Comparison of ENCODE assay signal across 28 cellular contexts in the genomic region with DNA sequence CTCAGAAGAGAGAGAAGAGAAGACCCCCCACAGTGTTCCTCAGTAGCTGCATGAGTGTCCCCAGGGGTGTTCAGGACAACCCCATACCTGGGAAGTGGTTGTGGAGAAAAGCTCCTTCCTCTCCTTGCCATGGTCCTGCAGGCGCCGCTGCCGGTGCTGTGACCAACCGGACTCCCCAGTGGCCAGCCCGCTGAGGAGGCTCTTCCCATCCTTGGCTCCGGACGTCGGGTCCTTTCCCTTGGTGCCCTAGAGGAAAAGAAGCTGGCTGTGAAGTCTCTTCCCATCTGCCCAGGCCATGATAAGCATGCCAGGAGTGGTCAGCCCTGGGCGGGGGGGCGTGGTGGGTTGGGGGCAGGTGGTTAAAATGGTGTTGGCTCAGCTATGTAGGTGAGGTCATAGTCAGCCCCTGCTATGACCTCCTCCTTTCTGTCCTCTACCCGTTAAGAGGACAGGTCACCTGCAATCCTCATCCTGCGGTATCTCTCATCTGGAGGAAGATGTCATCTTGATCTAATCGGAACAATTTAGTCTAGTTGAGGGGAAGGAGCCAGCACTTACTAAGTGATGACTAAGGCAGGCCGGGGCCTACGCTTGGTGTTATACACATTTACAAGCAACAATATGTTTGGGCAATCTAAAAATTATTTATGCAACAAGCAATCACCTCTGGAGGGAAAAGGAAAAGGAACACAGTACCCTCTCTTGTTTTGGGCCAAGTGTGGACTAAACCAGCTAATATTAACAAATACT. TPM values are rescaled to one million over a fixed set of nuclear protein-coding genes. Genes with fewer than 3 reads are reported as not detected.
A peak's percentile ranks its signal among the peaks of the same experiment; 100 is the strongest.
DNase-seq lines count a peak whose midpoint lies in the region; ATAC-seq, FAIRE-seq and TF ChIP-seq lines count a peak whose summit lies in the region.
"Had no signal": no experiment of that assay in that cellular context is flagged by ENCODE, and none has a peak within 500 bp of the region (broad histone marks: within the 10 kb centered on the region; RNA-seq: fewer than 3 reads in every experiment).

No MANE protein-coding gene starts in this region.

- no peak for FAIRE-seq in GM12892 (lab: Jason Lieb, UNC)
- FAIRE-seq: endometrium had no signal

- TF ChIP-seq POLR2A in thyroid gland (IDR thresholded peaks at IDR 0.05) (no peak), GM12892 (IDR thresholded peaks at IDR 0.05; ENCODE audit: low read depth, low read length) (no peak)

- intact Hi-C loops in thyroid gland (cut with DNase I): no loop called here

- DNase-seq in stimulated activated naive CD8-positive, alpha-beta T cell treated with anti-CD3 and anti-CD28 coated beads, Interleukin-15, Interleukin-2, amounts not matched to agents 100 U/mL and 50 U/mL, for 24 hours: no peak
- DNase-seq in stimulated activated naive CD8-positive, alpha-beta T cell treated with anti-CD3 and anti-CD28 coated beads, Interleukin-15, amount 100 ng/mL, for 72 hours: no peak
- DNase-seq in Karpas-422: no peak
- DNase-seq in fibroblast of lung (ENCODE audit: low read depth in 2 of 2): peak; percentile 52 to 72
- DNase-seq in ureter (ENCODE audit: low spot score): peak; percentile 40
- DNase-seq in thyroid gland: no peak
- DNase-seq in ecto neural progenitor cell (ENCODE audit: low spot score): no peak
- DNase-seq in GM12892 (ENCODE audit: insufficient read length): no peak
- DNase-seq: activated CD8-positive, alpha-beta T cell treated with anti-CD3 and anti-CD28 coated beads for 36 hours; activated effector memory CD4-positive, alpha-beta T cell treated with anti-CD3 and anti-CD28 coated beads, Interleukin-2, amount 50 U/mL, for 16 hours; dermis blood vessel endothelial cell; DMS153; hippocampal formation; lower lobe of right lung; naive thymus-derived CD8-positive, alpha-beta T cell; NCI-H1048; NCI-H1694; NCI-H510A; nucleus accumbens; stimulated activated CD4-positive, alpha-beta T cell treated with anti-CD3 and anti-CD28 coated beads, Interleukin-4, amount 100 ng/mL, for 24 hours; upper lobe of left lung had no signal

- H3K9ac ChIP-seq in Karpas-422 (ENCODE audit: low read length) (peak overlapping the region; percentile 62), fibroblast of lung (ENCODE audit: insufficient read depth, low read length) (no peak overlapping the region)
- H3K9ac ChIP-seq: BLaER1 treated with 17β-estradiol and CSF1 and Interleukin-3, amounts not matched to agents 10 nM and 100 nM had no signal

- H3K4me2 ChIP-seq in Karpas-422 (ENCODE audit: low read depth, low read length, poor library complexity, severe bottlenecking): peak overlapping the region; percentile 44
- no peak overlapping the region for H3K4me2 ChIP-seq in fibroblast of lung (ENCODE audit: extremely low read depth, insufficient read depth, low read length)
- H3K4me2 ChIP-seq: BLaER1 treated with 17β-estradiol and CSF1 and Interleukin-3, amounts not matched to agents 10 nM and 100 nM had no signal

- H3K79me2 ChIP-seq in Karpas-422 (ENCODE audit: low read length) (no peaks in the 10 kb centered on the region), fibroblast of lung (ENCODE audit: control insufficient read depth, insufficient read depth, low read length) (peaks cover 4% of the 10 kb centered on the region)

- H3K27me3 Mint-ChIP-seq in stimulated activated naive CD8-positive, alpha-beta T cell treated with anti-CD3 and anti-CD28 coated beads, Interleukin-15, amount 100 ng/mL, for 72 hours: no peaks in the 10 kb centered on the region
- H3K27me3 Mint-ChIP-seq: activated CD8-positive, alpha-beta T cell treated with anti-CD3 and anti-CD28 coated beads for 36 hours; activated naive CD8-positive, alpha-beta T cell; naive thymus-derived CD8-positive, alpha-beta T cell had no signal

- H3K4me1 Mint-ChIP-seq in stimulated activated naive CD8-positive, alpha-beta T cell treated with anti-CD3 and anti-CD28 coated beads, Interleukin-15, amount 100 ng/mL, for 72 hours: peaks cover 17% of the 10 kb centered on the region

- H2AFZ ChIP-seq in Karpas-422 (ENCODE audit: low read length) (no peak overlapping the region), fibroblast of lung (ENCODE audit: low read length) (no peak overlapping the region)

- H3K4me3 Mint-ChIP-seq in stimulated activated naive CD8-positive, alpha-beta T cell treated with anti-CD3 and anti-CD28 coated beads, Interleukin-15, amount 100 ng/mL, for 72 hours: no peak overlapping the region
- H3K4me3 Mint-ChIP-seq: activated CD8-positive, alpha-beta T cell treated with anti-CD3 and anti-CD28 coated beads for 36 hours; activated naive CD8-positive, alpha-beta T cell; naive thymus-derived CD8-positive, alpha-beta T cell had no signal

- H4K20me1 ChIP-seq in Karpas-422 (ENCODE audit: insufficient read depth, low read depth, low read length) (no peaks in the 10 kb centered on the region), fibroblast of lung (ENCODE audit: control insufficient read depth, extremely low read depth, insufficient read depth, low read length) (no peaks in the 10 kb centered on the region)

- H3K9me3 Mint-ChIP-seq in stimulated activated naive CD8-positive, alpha-beta T cell treated with anti-CD3 and anti-CD28 coated beads, Interleukin-15, amount 100 ng/mL, for 72 hours: no peaks in the 10 kb centered on the region
- H3K9me3 Mint-ChIP-seq: activated CD8-positive, alpha-beta T cell treated with anti-CD3 and anti-CD28 coated beads for 36 hours; naive thymus-derived CD8-positive, alpha-beta T cell had no signal

- H3K4me3 ChIP-seq in Karpas-422 (ENCODE audit: low read length) (no peak overlapping the region), fibroblast of lung (replicated peaks in 1 of 4; ENCODE audit: control extremely low read depth in 1 of 4, insufficient read depth in 1 of 4, low read depth in 3 of 4, low read length in 4 of 4) (no peak overlapping the region), thyroid gland (replicated peaks in 1 of 3) (no peak overlapping the region)
- H3K4me3 ChIP-seq: BLaER1 treated with 17β-estradiol and CSF1 and Interleukin-3, amounts not matched to agents 10 nM and 100 nM; lower lobe of right lung; upper lobe of left lung had no signal

- ATAC-seq in stimulated activated naive CD8-positive, alpha-beta T cell treated with anti-CD3 and anti-CD28 coated beads, Interleukin-15, Interleukin-2, amounts not matched to agents 100 U/mL and 50 U/mL, for 24 hours: peak; percentile 53
- ATAC-seq in stimulated activated naive CD8-positive, alpha-beta T cell treated with anti-CD3 and anti-CD28 coated beads, Interleukin-15, amount 100 ng/mL, for 72 hours: no peak
- ATAC-seq: activated CD8-positive, alpha-beta T cell treated with anti-CD3 and anti-CD28 coated beads for 36 hours; lower lobe of right lung; naive thymus-derived CD8-positive, alpha-beta T cell had no signal

- peaks cover 8% of the 10 kb centered on the region; the same call in 1 of the 2 replicates for H3K36me3 ChIP-seq in Karpas-422 (ENCODE audit: insufficient read depth, low read length)
- H3K36me3 ChIP-seq in fibroblast of lung (ENCODE audit: control insufficient read depth, insufficient read depth, low read length): peaks cover 4% of the 10 kb centered on the region
- peaks cover 19 to 38% of the 10 kb centered on the region in 2 donors for H3K36me3 ChIP-seq in thyroid gland

- no peaks in the 10 kb centered on the region for H3K27me3 ChIP-seq in Karpas-422 (ENCODE audit: low read length)
- no peaks in the 10 kb centered on the region for H3K27me3 ChIP-seq in fibroblast of lung (ENCODE audit: control insufficient read depth, insufficient read depth, low read length)
- no peaks in the 10 kb centered on the region for H3K27me3 ChIP-seq in thyroid gland
- H3K27me3 ChIP-seq: BLaER1 treated with 17β-estradiol and CSF1 and Interleukin-3, amounts not matched to agents 10 nM and 100 nM; upper lobe of left lung had no signal

- no peaks in the 10 kb centered on the region for H3K9me2 ChIP-seq in Karpas-422 (replicated peaks; ENCODE audit: insufficient read depth, low read length)

- H3K9me3 ChIP-seq in Karpas-422 (ENCODE audit: low read length) (no peaks in the 10 kb centered on the region), fibroblast of lung (ENCODE audit: control insufficient read depth, insufficient read depth, low read depth, low read length) (no peaks in the 10 kb centered on the region), thyroid gland (no peaks in the 10 kb centered on the region)
- H3K9me3 ChIP-seq: BLaER1 treated with 17β-estradiol and CSF1 and Interleukin-3, amounts not matched to agents 10 nM and 100 nM; lower lobe of right lung; upper lobe of left lung had no signal

- TF ChIP-seq CTCF in fibroblast of lung (conservative IDR thresholded peaks at IDR 0.05 in 1 of 2, IDR thresholded peaks at IDR 0.05 in 1 of 2; ENCODE audit: low read depth in 1 of 2, low read length in 2 of 2) (no peak), thyroid gland (IDR thresholded peaks at IDR 0.05) (no peak)

- no peak overlapping the region for H3K27ac Mint-ChIP-seq in stimulated activated naive CD8-positive, alpha-beta T cell treated with anti-CD3 and anti-CD28 coated beads, Interleukin-15, amount 100 ng/mL, for 72 hours
- H3K27ac Mint-ChIP-seq: activated CD8-positive, alpha-beta T cell treated with anti-CD3 and anti-CD28 coated beads for 36 hours; activated naive CD8-positive, alpha-beta T cell had no signal

- H3K4me1 ChIP-seq in Karpas-422 (ENCODE audit: low read length) (peaks cover 42% of the 10 kb centered on the region), fibroblast of lung (ENCODE audit: control insufficient read depth, extremely low read depth, insufficient read depth, low read length) (peaks cover 6% of the 10 kb centered on the region), thyroid gland (no peaks in the 10 kb centered on the region)
- H3K4me1 ChIP-seq: lower lobe of right lung had no signal

- 95 to 96% methylated on average over 15 of the region's 15 CpGs for WGBS in thyroid gland, 2 donors

- peak overlapping the region; percentile 85 for H3K27ac ChIP-seq in Karpas-422 (ENCODE audit: low read length)
- no peak overlapping the region for H3K27ac ChIP-seq in fibroblast of lung (ENCODE audit: insufficient read depth, low read length)
- H3K27ac ChIP-seq in thyroid gland: no peak overlapping the region
- H3K27ac ChIP-seq: BLaER1 treated with 17β-estradiol and CSF1 and Interleukin-3, amounts not matched to agents 10 nM and 100 nM; lower lobe of right lung; upper lobe of left lung had no signal

RNA-seq across cellular contexts. Expression of a gene that starts 13.2 kb away (rescaled TPM):
- total RNA-seq in Karpas-422 (2014; rRNA removed; shearing (Covaris generic); ENCODE audit: low replicate concordance): 7.8 and 11.5 TPM in 2 replicates
- total RNA-seq in fibroblast of lung: 17.5 and 27.4 TPM in 2 replicates
- polyA plus RNA-seq in fibroblast of lung: 6.0 and 10.7 TPM in 2 replicates
- polyA plus RNA-seq in fibroblast of lung (2012): 7.6 and 12.8 TPM in 2 replicates
- polyA minus RNA-seq in fibroblast of lung (ENCODE audit: low replicate concordance): 50.4 and 61.0 TPM in 2 replicates
- total RNA-seq in ureter: 27.9 TPM
- 10 to 100 TPM in 1 of 4 donors, 1 to 10 TPM in 3; 8.4 to 34.4 (median 9.1) TPM for total RNA-seq in thyroid gland
- polyA plus RNA-seq in GM12892 (2012; ENCODE audit: missing spikeins): 28.0 TPM

RNA-seq across cellular contexts. Expression of a gene that starts 27.6 kb away (rescaled TPM):
- total RNA-seq in Karpas-422 (2014; rRNA removed; shearing (Covaris generic); ENCODE audit: low replicate concordance): 33.1 and 67.1 TPM in 2 replicates
- total RNA-seq in fibroblast of lung (34.5 and 40.1 TPM in 2 replicates), ureter (58.3 TPM), thyroid gland (10 to 100 TPM; 40.3 to 54.4 (median 46.8) TPM)
- 24.4 and 33.0 TPM in 2 replicates for polyA plus RNA-seq in fibroblast of lung
- polyA plus RNA-seq in fibroblast of lung (2012): 27.1 and 36.6 TPM in 2 replicates
- polyA minus RNA-seq in fibroblast of lung (ENCODE audit: low replicate concordance): 16.9 and 20.8 TPM in 2 replicates
- polyA plus RNA-seq in GM12892 (2012; ENCODE audit: missing spikeins): 56.2 TPM

RNA-seq across cellular contexts. Expression of a gene that starts 35.6 kb away (rescaled TPM):
- total RNA-seq in Karpas-422 (2014; rRNA removed; shearing (Covaris generic); ENCODE audit: low replicate concordance): not detected in 2 replicates
- total RNA-seq in fibroblast of lung: not detected in 2 replicates
- polyA plus RNA-seq in fibroblast of lung: not detected in 2 replicates
- polyA plus RNA-seq in fibroblast of lung (2012): not detected in 2 replicates
- polyA minus RNA-seq in fibroblast of lung (ENCODE audit: low replicate concordance): not detected in 2 replicates
- not detected for total RNA-seq in ureter
- total RNA-seq in thyroid gland: not detected
- not detected for polyA plus RNA-seq in GM12892 (2012; ENCODE audit: missing spikeins)
- total RNA-seq: activated CD8-positive, alpha-beta T cell treated with anti-CD3 and anti-CD28 coated beads for 36 hours; dermis blood vessel endothelial cell; G401; lower lobe of right lung; mononuclear cell; naive thymus-derived CD8-positive, alpha-beta T cell; pulmonary artery endothelial cell; subcutaneous adipose tissue; upper lobe of left lung had no signal
- polyA plus RNA-seq: naive thymus-derived CD8-positive, alpha-beta T cell had no signal

RNA-seq across cellular contexts. Expression of a gene that starts 50.2 kb away (rescaled TPM):
- total RNA-seq in Karpas-422 (2014; rRNA removed; shearing (Covaris generic); ENCODE audit: low replicate concordance): 0.86 and 2.8 TPM in 2 replicates
- total RNA-seq in fibroblast of lung (13.1 and 29.7 TPM in 2 replicates), ureter (11.6 TPM), thyroid gland (10 to 100 TPM; 12.8 to 33.1 (median 14.3) TPM)
- polyA plus RNA-seq in fibroblast of lung: 5.1 and 8.7 TPM in 2 replicates
- polyA plus RNA-seq in fibroblast of lung (2012): 11.9 and 14.9 TPM in 2 replicates
- 6.9 and 7.1 TPM in 2 replicates for polyA minus RNA-seq in fibroblast of lung (ENCODE audit: low replicate concordance)
- polyA plus RNA-seq in GM12892 (2012; ENCODE audit: missing spikeins): 16.2 TPM
- total RNA-seq: G401 had no signal

Comparison
In these comparisons a context has a peak if more than half of its experiments do, and no peak if none do; other contexts are left out.
1. DNase-seq: peak in fibroblast of lung (2 of 2) and ureter (single experiment); none in stimulated activated naive CD8-positive, alpha-beta T cell treated with anti-CD3 and anti-CD28 coated beads, Interleukin-15, Interleukin-2, amounts not matched to agents 100 U/mL and 50 U/mL, for 24 hours (single experiment), stimulated activated naive CD8-positive, alpha-beta T cell treated with anti-CD3 and anti-CD28 coated beads, Interleukin-15, amount 100 ng/mL, for 72 hours (0 of 2), Karpas-422 (single experiment), thyroid gland (0 of 2), ecto neural progenitor cell (single experiment) and GM12892 (single experiment).